Comparison of ENCODE assay signal across 1 cellular context in the genomic region with DNA sequence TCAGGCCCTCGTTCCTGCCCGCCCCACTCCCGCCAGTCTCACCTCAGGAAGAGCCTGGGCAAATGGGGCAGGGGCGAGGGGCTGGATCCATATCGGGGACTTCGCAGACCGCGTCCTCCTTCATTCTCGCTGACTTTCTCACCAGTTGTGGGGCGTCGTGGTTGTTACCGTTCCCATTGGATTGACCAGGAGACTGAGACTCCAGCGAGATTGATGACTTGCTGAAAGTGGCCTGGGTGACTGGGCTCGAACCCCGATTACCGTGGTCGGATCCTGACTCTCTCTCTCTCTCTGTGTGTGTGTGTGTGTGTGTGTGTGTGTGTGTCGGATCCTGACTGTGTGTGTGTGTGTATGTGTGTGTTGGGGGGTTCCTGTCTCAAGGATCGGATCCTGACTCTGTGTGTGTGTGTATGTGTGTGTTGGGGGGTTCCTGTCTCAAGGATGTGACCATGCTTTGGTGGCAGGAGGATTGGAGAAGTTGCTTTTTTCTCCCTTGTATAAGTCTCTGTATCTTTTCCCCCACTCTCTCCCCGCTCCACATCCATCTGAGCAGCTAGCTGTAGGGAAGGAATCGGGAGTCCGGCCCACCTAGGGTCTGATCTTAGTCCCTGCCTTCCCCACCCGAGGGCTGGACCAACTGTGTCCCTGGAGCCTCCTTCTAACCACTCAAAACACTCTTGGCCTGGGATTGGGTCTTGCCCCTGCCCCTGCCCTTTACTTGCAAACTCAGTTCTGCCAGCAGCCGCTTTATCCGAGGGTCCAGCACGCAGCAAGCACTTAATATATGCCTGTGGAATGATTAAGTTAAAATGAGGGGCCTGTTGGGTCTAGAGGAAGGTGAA.
TF ChIP-seq lines count a peak whose summit lies in the region.

No MANE protein-coding gene starts in this region.

TF ChIP-seq in K562, 482 proteins besides CTCF, POLR2A, EP300 and RAD21 (continued from another document and continues in another):
- TF ChIP-seq, protein P1, sequence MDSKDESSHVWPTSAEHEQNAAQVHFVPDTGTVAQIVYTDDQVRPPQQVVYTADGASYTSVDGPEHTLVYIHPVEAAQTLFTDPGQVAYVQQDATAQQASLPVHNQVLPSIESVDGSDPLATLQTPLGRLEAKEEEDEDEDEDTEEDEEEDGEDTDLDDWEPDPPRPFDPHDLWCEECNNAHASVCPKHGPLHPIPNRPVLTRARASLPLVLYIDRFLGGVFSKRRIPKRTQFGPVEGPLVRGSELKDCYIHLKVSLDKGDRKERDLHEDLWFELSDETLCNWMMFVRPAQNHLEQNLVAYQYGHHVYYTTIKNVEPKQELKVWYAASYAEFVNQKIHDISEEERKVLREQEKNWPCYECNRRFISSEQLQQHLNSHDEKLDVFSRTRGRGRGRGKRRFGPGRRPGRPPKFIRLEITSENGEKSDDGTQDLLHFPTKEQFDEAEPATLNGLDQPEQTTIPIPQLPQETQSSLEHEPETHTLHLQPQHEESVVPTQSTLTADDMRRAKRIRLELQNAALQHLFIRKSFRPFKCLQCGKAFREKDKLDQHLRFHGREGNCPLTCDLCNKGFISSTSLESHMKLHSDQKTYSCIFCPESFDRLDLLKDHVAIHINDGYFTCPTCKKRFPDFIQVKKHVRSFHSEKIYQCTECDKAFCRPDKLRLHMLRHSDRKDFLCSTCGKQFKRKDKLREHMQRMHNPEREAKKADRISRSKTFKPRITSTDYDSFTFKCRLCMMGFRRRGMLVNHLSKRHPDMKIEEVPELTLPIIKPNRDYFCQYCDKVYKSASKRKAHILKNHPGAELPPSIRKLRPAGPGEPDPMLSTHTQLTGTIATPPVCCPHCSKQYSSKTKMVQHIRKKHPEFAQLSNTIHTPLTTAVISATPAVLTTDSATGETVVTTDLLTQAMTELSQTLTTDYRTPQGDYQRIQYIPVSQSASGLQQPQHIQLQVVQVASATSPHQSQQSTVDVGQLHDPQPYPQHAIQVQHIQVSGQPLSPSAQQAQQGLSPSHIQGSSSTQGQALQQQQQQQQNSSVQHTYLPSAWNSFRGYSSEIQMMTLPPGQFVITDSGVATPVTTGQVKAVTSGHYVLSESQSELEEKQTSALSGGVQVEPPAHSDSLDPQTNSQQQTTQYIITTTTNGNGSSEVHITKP (IDR thresholded peaks at IDR 0.05; ENCODE audit: partially characterized antibody), result no peak
- no peak for TF ChIP-seq RAD51 (IDR thresholded peaks at IDR 0.05; ENCODE audit: borderline replicate concordance, low read depth)
- TF ChIP-seq, protein P2, sequence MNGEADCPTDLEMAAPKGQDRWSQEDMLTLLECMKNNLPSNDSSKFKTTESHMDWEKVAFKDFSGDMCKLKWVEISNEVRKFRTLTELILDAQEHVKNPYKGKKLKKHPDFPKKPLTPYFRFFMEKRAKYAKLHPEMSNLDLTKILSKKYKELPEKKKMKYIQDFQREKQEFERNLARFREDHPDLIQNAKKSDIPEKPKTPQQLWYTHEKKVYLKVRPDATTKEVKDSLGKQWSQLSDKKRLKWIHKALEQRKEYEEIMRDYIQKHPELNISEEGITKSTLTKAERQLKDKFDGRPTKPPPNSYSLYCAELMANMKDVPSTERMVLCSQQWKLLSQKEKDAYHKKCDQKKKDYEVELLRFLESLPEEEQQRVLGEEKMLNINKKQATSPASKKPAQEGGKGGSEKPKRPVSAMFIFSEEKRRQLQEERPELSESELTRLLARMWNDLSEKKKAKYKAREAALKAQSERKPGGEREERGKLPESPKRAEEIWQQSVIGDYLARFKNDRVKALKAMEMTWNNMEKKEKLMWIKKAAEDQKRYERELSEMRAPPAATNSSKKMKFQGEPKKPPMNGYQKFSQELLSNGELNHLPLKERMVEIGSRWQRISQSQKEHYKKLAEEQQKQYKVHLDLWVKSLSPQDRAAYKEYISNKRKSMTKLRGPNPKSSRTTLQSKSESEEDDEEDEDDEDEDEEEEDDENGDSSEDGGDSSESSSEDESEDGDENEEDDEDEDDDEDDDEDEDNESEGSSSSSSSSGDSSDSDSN (IDR thresholded peaks at IDR 0.05; ENCODE audit: borderline replicate concordance in 1 of 2, low read depth in 2 of 2, low read length in 2 of 2), result no peak
- TF ChIP-seq MCM7 (IDR thresholded peaks at IDR 0.05), result 0 out of 4 replicates have a peak, but pooled peaks of 1 of the 2 experiments have one; percentile 61
- TF ChIP-seq FOXK2 (conservative IDR thresholded peaks at IDR 0.05 in 1 of 2, IDR thresholded peaks at IDR 0.05 in 1 of 2; ENCODE audit: low read depth in 2 of 2), result no peak
- TF ChIP-seq ZNF197 (CRISPR knock-in tag; IDR thresholded peaks at IDR 0.05; ENCODE audit: low read depth), result no peak
- TF ChIP-seq OTX1 (CRISPR knock-in tag; IDR thresholded peaks at IDR 0.05), result peak; percentile 63; the same call in 1 of the 2 replicates
- no peak; the same call in 1 of the 2 replicates for TF ChIP-seq CBX1 (IDR thresholded peaks at IDR 0.05; ENCODE audit: low read depth)
- TF ChIP-seq CREBBP (IDR thresholded peaks at IDR 0.05; ENCODE audit: low read depth, low read length), result no peak
- TF ChIP-seq HDAC2 (IDR thresholded peaks at IDR 0.05), result peak; percentile 90; the same call in 1 of the 2 replicates
- TF ChIP-seq, protein P3, sequence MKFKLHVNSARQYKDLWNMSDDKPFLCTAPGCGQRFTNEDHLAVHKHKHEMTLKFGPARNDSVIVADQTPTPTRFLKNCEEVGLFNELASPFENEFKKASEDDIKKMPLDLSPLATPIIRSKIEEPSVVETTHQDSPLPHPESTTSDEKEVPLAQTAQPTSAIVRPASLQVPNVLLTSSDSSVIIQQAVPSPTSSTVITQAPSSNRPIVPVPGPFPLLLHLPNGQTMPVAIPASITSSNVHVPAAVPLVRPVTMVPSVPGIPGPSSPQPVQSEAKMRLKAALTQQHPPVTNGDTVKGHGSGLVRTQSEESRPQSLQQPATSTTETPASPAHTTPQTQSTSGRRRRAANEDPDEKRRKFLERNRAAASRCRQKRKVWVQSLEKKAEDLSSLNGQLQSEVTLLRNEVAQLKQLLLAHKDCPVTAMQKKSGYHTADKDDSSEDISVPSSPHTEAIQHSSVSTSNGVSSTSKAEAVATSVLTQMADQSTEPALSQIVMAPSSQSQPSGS (CRISPR knock-in tag; IDR thresholded peaks at IDR 0.05), result no peak
- TF ChIP-seq KHSRP (IDR thresholded peaks at IDR 0.05), result no peak
- no peak for TF ChIP-seq CBX5 (IDR thresholded peaks at IDR 0.05; ENCODE audit: borderline replicate concordance, low read depth)
- TF ChIP-seq, protein P4, sequence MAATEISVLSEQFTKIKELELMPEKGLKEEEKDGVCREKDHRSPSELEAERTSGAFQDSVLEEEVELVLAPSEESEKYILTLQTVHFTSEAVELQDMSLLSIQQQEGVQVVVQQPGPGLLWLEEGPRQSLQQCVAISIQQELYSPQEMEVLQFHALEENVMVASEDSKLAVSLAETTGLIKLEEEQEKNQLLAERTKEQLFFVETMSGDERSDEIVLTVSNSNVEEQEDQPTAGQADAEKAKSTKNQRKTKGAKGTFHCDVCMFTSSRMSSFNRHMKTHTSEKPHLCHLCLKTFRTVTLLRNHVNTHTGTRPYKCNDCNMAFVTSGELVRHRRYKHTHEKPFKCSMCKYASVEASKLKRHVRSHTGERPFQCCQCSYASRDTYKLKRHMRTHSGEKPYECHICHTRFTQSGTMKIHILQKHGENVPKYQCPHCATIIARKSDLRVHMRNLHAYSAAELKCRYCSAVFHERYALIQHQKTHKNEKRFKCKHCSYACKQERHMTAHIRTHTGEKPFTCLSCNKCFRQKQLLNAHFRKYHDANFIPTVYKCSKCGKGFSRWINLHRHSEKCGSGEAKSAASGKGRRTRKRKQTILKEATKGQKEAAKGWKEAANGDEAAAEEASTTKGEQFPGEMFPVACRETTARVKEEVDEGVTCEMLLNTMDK (IDR thresholded peaks at IDR 0.05; ENCODE audit: borderline replicate concordance, insufficient read depth, low read depth, low read length, poor library complexity, severe bottlenecking), result no peak
- TF ChIP-seq, protein P5, sequence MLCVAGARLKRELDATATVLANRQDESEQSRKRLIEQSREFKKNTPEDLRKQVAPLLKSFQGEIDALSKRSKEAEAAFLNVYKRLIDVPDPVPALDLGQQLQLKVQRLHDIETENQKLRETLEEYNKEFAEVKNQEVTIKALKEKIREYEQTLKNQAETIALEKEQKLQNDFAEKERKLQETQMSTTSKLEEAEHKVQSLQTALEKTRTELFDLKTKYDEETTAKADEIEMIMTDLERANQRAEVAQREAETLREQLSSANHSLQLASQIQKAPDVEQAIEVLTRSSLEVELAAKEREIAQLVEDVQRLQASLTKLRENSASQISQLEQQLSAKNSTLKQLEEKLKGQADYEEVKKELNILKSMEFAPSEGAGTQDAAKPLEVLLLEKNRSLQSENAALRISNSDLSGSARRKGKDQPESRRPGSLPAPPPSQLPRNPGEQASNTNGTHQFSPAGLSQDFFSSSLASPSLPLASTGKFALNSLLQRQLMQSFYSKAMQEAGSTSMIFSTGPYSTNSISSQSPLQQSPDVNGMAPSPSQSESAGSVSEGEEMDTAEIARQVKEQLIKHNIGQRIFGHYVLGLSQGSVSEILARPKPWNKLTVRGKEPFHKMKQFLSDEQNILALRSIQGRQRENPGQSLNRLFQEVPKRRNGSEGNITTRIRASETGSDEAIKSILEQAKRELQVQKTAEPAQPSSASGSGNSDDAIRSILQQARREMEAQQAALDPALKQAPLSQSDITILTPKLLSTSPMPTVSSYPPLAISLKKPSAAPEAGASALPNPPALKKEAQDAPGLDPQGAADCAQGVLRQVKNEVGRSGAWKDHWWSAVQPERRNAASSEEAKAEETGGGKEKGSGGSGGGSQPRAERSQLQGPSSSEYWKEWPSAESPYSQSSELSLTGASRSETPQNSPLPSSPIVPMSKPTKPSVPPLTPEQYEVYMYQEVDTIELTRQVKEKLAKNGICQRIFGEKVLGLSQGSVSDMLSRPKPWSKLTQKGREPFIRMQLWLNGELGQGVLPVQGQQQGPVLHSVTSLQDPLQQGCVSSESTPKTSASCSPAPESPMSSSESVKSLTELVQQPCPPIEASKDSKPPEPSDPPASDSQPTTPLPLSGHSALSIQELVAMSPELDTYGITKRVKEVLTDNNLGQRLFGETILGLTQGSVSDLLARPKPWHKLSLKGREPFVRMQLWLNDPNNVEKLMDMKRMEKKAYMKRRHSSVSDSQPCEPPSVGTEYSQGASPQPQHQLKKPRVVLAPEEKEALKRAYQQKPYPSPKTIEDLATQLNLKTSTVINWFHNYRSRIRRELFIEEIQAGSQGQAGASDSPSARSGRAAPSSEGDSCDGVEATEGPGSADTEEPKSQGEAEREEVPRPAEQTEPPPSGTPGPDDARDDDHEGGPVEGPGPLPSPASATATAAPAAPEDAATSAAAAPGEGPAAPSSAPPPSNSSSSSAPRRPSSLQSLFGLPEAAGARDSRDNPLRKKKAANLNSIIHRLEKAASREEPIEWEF (CRISPR knock-in tag; IDR thresholded peaks at IDR 0.05), result no peak
- TF ChIP-seq MTA1 (IDR thresholded peaks at IDR 0.05; ENCODE audit: borderline replicate concordance), result 0 out of 2 replicates have a peak, but pooled peaks have one; percentile 45
- no peak for TF ChIP-seq ZKSCAN1 (IDR thresholded peaks at IDR 0.05; ENCODE audit: low read depth, low read length)
- TF ChIP-seq KDM1A (IDR thresholded peaks at IDR 0.05), result peak; percentile 84 to 93
- TF ChIP-seq ARNT (IDR thresholded peaks at IDR 0.05), result peak in 1 of 2 experiments; percentile 75; a peak in 2 of 4 replicates
- TF ChIP-seq, protein P6, sequence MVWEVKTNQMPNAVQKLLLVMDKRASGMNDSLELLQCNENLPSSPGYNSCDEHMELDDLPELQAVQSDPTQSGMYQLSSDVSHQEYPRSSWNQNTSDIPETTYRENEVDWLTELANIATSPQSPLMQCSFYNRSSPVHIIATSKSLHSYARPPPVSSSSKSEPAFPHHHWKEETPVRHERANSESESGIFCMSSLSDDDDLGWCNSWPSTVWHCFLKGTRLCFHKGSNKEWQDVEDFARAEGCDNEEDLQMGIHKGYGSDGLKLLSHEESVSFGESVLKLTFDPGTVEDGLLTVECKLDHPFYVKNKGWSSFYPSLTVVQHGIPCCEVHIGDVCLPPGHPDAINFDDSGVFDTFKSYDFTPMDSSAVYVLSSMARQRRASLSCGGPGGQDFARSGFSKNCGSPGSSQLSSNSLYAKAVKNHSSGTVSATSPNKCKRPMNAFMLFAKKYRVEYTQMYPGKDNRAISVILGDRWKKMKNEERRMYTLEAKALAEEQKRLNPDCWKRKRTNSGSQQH (CRISPR knock-in tag; IDR thresholded peaks at IDR 0.05), result 0 out of 2 replicates have a peak, but pooled peaks have one; percentile 67
- TF ChIP-seq NCOA4 (IDR thresholded peaks at IDR 0.05; ENCODE audit: partially characterized antibody), result peak; percentile 71
- TF ChIP-seq, protein P7, sequence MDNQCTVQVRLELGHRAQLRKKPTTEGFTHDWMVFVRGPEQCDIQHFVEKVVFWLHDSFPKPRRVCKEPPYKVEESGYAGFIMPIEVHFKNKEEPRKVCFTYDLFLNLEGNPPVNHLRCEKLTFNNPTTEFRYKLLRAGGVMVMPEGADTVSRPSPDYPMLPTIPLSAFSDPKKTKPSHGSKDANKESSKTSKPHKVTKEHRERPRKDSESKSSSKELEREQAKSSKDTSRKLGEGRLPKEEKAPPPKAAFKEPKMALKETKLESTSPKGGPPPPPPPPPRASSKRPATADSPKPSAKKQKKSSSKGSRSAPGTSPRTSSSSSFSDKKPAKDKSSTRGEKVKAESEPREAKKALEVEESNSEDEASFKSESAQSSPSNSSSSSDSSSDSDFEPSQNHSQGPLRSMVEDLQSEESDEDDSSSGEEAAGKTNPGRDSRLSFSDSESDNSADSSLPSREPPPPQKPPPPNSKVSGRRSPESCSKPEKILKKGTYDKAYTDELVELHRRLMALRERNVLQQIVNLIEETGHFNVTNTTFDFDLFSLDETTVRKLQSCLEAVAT (IDR thresholded peaks at IDR 0.05), result peak in 1 of 2 experiments; percentile 57; a peak in 1 of 4 replicates
- TF ChIP-seq, protein P8, sequence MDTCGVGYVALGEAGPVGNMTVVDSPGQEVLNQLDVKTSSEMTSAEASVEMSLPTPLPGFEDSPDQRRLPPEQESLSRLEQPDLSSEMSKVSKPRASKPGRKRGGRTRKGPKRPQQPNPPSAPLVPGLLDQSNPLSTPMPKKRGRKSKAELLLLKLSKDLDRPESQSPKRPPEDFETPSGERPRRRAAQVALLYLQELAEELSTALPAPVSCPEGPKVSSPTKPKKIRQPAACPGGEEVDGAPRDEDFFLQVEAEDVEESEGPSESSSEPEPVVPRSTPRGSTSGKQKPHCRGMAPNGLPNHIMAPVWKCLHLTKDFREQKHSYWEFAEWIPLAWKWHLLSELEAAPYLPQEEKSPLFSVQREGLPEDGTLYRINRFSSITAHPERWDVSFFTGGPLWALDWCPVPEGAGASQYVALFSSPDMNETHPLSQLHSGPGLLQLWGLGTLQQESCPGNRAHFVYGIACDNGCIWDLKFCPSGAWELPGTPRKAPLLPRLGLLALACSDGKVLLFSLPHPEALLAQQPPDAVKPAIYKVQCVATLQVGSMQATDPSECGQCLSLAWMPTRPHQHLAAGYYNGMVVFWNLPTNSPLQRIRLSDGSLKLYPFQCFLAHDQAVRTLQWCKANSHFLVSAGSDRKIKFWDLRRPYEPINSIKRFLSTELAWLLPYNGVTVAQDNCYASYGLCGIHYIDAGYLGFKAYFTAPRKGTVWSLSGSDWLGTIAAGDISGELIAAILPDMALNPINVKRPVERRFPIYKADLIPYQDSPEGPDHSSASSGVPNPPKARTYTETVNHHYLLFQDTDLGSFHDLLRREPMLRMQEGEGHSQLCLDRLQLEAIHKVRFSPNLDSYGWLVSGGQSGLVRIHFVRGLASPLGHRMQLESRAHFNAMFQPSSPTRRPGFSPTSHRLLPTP (IDR thresholded peaks at IDR 0.05; ENCODE audit: borderline replicate concordance, extremely low read depth, insufficient read length), result no peak
- TF ChIP-seq CSDE1 (IDR thresholded peaks at IDR 0.05), result 0 out of 4 replicates have a peak, but pooled peaks of 1 of the 2 experiments have one; percentile 42
- TF ChIP-seq SIN3A (IDR thresholded peaks at IDR 0.05; ENCODE audit: borderline replicate concordance in 2 of 2, control insufficient read depth in 1 of 2, low read depth in 2 of 2, low read length in 2 of 2), result 0 out of 4 replicates have a peak, but pooled peaks of 1 of the 2 experiments have one; percentile 20
- TF ChIP-seq MEIS2 (IDR thresholded peaks at IDR 0.05; ENCODE audit: partially characterized antibody), result peak; percentile 63
